Comparison of ENCODE assay signal across 16 cellular contexts in genomic region chr1:224804220-224804619, GRCh38.
"Had no signal": no experiment of that assay in that cellular context is flagged by ENCODE, and none has a peak within 500 bp of the region (broad histone marks: within the 10 kb centered on the region; RNA-seq: fewer than 3 reads in every experiment).

No MANE protein-coding gene starts in this region.

- H3K9me3 ChIP-seq: esophagus muscularis mucosa, lower lobe of right lung, psoas muscle, thyroid gland, uterus had no signal

- H3K27me3 ChIP-seq: esophagus muscularis mucosa, thyroid gland, uterus had no signal

- H3K4me1 ChIP-seq: esophagus muscularis mucosa, lower lobe of right lung, psoas muscle, thyroid gland, uterus had no signal

- H3K36me3 Mint-ChIP-seq: activated naive CD8-positive, alpha-beta T cell; brain had no signal

- H3K4me3 Mint-ChIP-seq: activated naive CD8-positive, alpha-beta T cell; brain; central memory CD8-positive, alpha-beta T cell; nephron progenitor cell; T-helper 17 cell had no signal

- H3K4me1 Mint-ChIP-seq: brain; central memory CD8-positive, alpha-beta T cell had no signal

- H3K27ac Mint-ChIP-seq: activated naive CD8-positive, alpha-beta T cell; brain; nephron progenitor cell; T-helper 17 cell had no signal

- DNase-seq: activated effector memory CD4-positive, alpha-beta T cell treated with anti-CD3 and anti-CD28 coated beads, Interleukin-2, amount 50 U/mL, for 16 hours; cortex of kidney; effector CD4-positive, alpha-beta T cell; left colon; lower lobe of right lung; nephron progenitor cell; psoas muscle; T-helper 17 cell; thyroid gland; uterus; WERI-Rb-1 had no signal

- H3K4me3 ChIP-seq: esophagus muscularis mucosa, lower lobe of right lung, psoas muscle, thyroid gland, uterus had no signal

- H3K27me3 Mint-ChIP-seq: activated naive CD8-positive, alpha-beta T cell; brain had no signal

- H3K27ac ChIP-seq: esophagus muscularis mucosa, lower lobe of right lung, psoas muscle, thyroid gland, uterus, WERI-Rb-1 had no signal

- H3K9me3 Mint-ChIP-seq: central memory CD8-positive, alpha-beta T cell had no signal

- ATAC-seq: left colon, lower lobe of right lung, psoas muscle, sciatic nerve, T-helper 17 cell had no signal

- H3K36me3 ChIP-seq: esophagus muscularis mucosa, lower lobe of right lung, thyroid gland, uterus, WERI-Rb-1 had no signal
